1 cellular context compared by ENCODE assay signal in genomic region chr15:60464836-60465630, GRCh38.
TF ChIP-seq lines count a peak whose summit lies in the region.

No MANE protein-coding gene starts in this region.

TF ChIP-seq in GM23338, 12 proteins besides CTCF, POLR2A, EP300 and RAD21 (continued from another document):
- no peak for TF ChIP-seq ZNF462 (CRISPR knock-in tag; IDR thresholded peaks at IDR 0.05)
- TF ChIP-seq ETS1 (IDR thresholded peaks at IDR 0.05): no peak
- TF ChIP-seq CREB1 (CRISPR knock-in tag; IDR thresholded peaks at IDR 0.05; ENCODE audit: low read depth): no peak
- no peak for TF ChIP-seq EZH2phosphoT487 (IDR thresholded peaks at IDR 0.05; ENCODE audit: unreplicated experiment)
- TF ChIP-seq NANOG (IDR thresholded peaks at IDR 0.05; ENCODE audit: borderline replicate concordance): no peak
- no peak for TF ChIP-seq EZH2 (IDR thresholded peaks at IDR 0.05; ENCODE audit: low read depth, unreplicated experiment)
- no peak for TF ChIP-seq REST (IDR thresholded peaks at IDR 0.05; ENCODE audit: unreplicated experiment)
- TF ChIP-seq POLR2AphosphoS5 (IDR thresholded peaks at IDR 0.05; ENCODE audit: low read depth): no peak
- no peak for TF ChIP-seq ZNF114 (CRISPR knock-in tag; IDR thresholded peaks at IDR 0.05)
TF ChIP-seq in GM23338: peak in this region for 0.
